In genomic region chr6:150263765-150264415, GRCh38 we compare ENCODE assay signal across 21 cellular contexts.
DNase-seq lines count a peak whose midpoint lies in the region; ATAC-seq and TF ChIP-seq lines count a peak whose summit lies in the region.
"Had no signal": no experiment of that assay in that cellular context is flagged by ENCODE, and none has a peak within 500 bp of the region (broad histone marks: within the 10 kb centered on the region; RNA-seq: fewer than 3 reads in every experiment).

No MANE protein-coding gene starts in this region.

- no peaks in the 10 kb centered on the region for H3K4me1 ChIP-seq in CD4-positive, CD25-positive, alpha-beta regulatory T cell (ENCODE audit: control insufficient read depth, insufficient read depth, low read length, poor library complexity, severe bottlenecking)
- H3K4me1 ChIP-seq in CD8-positive, alpha-beta T cell (ENCODE audit: insufficient read depth, low read length): no peaks in the 10 kb centered on the region
- H3K4me1 ChIP-seq: pancreas, tibial nerve had no signal

- peak overlapping the region in 1 of 3 donors; percentile 43 for H3K27ac Mint-ChIP-seq in CD4-positive, CD25-positive, alpha-beta regulatory T cell
- peak overlapping the region; percentile 66 for H3K27ac Mint-ChIP-seq in CD8-positive, alpha-beta T cell
- peak overlapping the region in 1 of 2 donors; percentile 78 for H3K27ac Mint-ChIP-seq in effector memory CD8-positive, alpha-beta T cell
- H3K27ac Mint-ChIP-seq: H9 had no signal

- peak in 2 of 3 donors; percentile 3 to 52 for DNase-seq in CD4-positive, CD25-positive, alpha-beta regulatory T cell
- DNase-seq in CD8-positive, alpha-beta T cell: peak in 5 of 7 experiments; percentile 2 to 53 (median 5)
- peak; percentile 30 for DNase-seq in activated effector memory CD4-positive, alpha-beta T cell treated with Interleukin-2 at 50 U/mL for 16 hours
- DNase-seq in effector memory CD8-positive, alpha-beta T cell: peak; percentile 10 to 41 (median 18)
- DNase-seq in SKM-1 (lab: John Stamatoyannopoulos, UW; ENCODE audit: unreplicated experiment) (no peak), HK-2 (ENCODE audit: unreplicated experiment) (no peak), T1000 (lab: John Stamatoyannopoulos, UW) (no peak)
- DNase-seq: AML-193, cortex of kidney, foreskin melanocyte, H9, KG1, left lung, NCI-H1048, NCI-H2081, NCI-H524 treated with DMSO at 0.1 percent for 48 hours, pancreas, SIG-M5 had no signal

- no peaks in the 10 kb centered on the region for H3K27me3 ChIP-seq in CD4-positive, CD25-positive, alpha-beta regulatory T cell (ENCODE audit: control insufficient read depth, insufficient read depth, low read length)
- H3K27me3 ChIP-seq in CD8-positive, alpha-beta T cell (ENCODE audit: insufficient read depth, low read length): no peaks in the 10 kb centered on the region
- H3K27me3 ChIP-seq: left lung, pancreas, tibial nerve had no signal

- H3K36me3 ChIP-seq in CD4-positive, CD25-positive, alpha-beta regulatory T cell (ENCODE audit: control insufficient read depth, insufficient read depth, low read length): no peaks in the 10 kb centered on the region
- H3K36me3 ChIP-seq in CD8-positive, alpha-beta T cell (ENCODE audit: insufficient read depth, low read length): no peaks in the 10 kb centered on the region
- H3K36me3 ChIP-seq: left lung, pancreas, tibial nerve had no signal

- no peak overlapping the region for H3K4me3 ChIP-seq in CD4-positive, CD25-positive, alpha-beta regulatory T cell (ENCODE audit: low read depth, low read length)
- no peak overlapping the region for H3K4me3 ChIP-seq in CD8-positive, alpha-beta T cell (ENCODE audit: low read depth, low read length)
- H3K4me3 ChIP-seq: left lung, pancreas, tibial nerve had no signal

- peaks cover 11% of the 10 kb centered on the region for H3K27me3 Mint-ChIP-seq in CD4-positive, CD25-positive, alpha-beta regulatory T cell
- H3K27me3 Mint-ChIP-seq in CD8-positive, alpha-beta T cell (ENCODE audit: low read depth): no peaks in the 10 kb centered on the region
- peaks cover 0 to 3% of the 10 kb centered on the region in 2 donors for H3K27me3 Mint-ChIP-seq in effector memory CD8-positive, alpha-beta T cell

- POLR2A ChIA-PET in CD8-positive, alpha-beta T cell (lab: Charles Lee): interaction anchor here (0.9 kb wide), 1 partner anchor 47 kb away, joined by 3 read pairs; no protein-coding TSS in a partner anchor

- no peak for ATAC-seq in CD4-positive, CD25-positive, alpha-beta regulatory T cell (ENCODE audit: low read depth in 2 of 2)
- peak; percentile 36 for ATAC-seq in CD8-positive, alpha-beta T cell
- peak; percentile 75 for ATAC-seq in effector memory CD8-positive, alpha-beta T cell (replicated peaks)
- no peak for ATAC-seq in GM19324 (IDR thresholded peaks at IDR 0.05; ENCODE audit: low FRiP score, unreplicated experiment)
- ATAC-seq: left lung, pancreas had no signal

- CTCF ChIA-PET in CD8-positive, alpha-beta T cell (lab: Charles Lee): no interaction called here

- intact Hi-C loops in CD8-positive, alpha-beta T cell (cut with DNase I, micrococcal nuclease): loop anchor here in 1 of 2 experiments (1.0 kb wide), 1 partner anchor 47 kb away; no protein-coding TSS in a partner anchor

- no peak overlapping the region for H3K4me3 Mint-ChIP-seq in CD4-positive, CD25-positive, alpha-beta regulatory T cell
- no peak overlapping the region for H3K4me3 Mint-ChIP-seq in CD8-positive, alpha-beta T cell
- H3K4me3 Mint-ChIP-seq in effector memory CD8-positive, alpha-beta T cell: no peak overlapping the region
- H3K4me3 Mint-ChIP-seq: H9 had no signal

- TF ChIP-seq CTCF in CD8-positive, alpha-beta T cell (IDR thresholded peaks at IDR 0.05): no peak

- H3K36me3 Mint-ChIP-seq in CD4-positive, CD25-positive, alpha-beta regulatory T cell: no peaks in the 10 kb centered on the region
- no peaks in the 10 kb centered on the region for H3K36me3 Mint-ChIP-seq in CD8-positive, alpha-beta T cell
- H3K36me3 Mint-ChIP-seq in effector memory CD8-positive, alpha-beta T cell (ENCODE audit: insufficient read depth): no peaks in the 10 kb centered on the region

- no peaks in the 10 kb centered on the region for H3K4me1 Mint-ChIP-seq in CD4-positive, CD25-positive, alpha-beta regulatory T cell
- H3K4me1 Mint-ChIP-seq in CD8-positive, alpha-beta T cell (ENCODE audit: low read depth): peaks cover 10% of the 10 kb centered on the region
- H3K4me1 Mint-ChIP-seq in effector memory CD8-positive, alpha-beta T cell (ENCODE audit: low read depth in 2 of 2): peaks cover 6 to 14% of the 10 kb centered on the region in 2 donors

- peak overlapping the region; percentile 53 for H3K27ac ChIP-seq in CD4-positive, CD25-positive, alpha-beta regulatory T cell (ENCODE audit: insufficient read depth, low read length, poor library complexity, severe bottlenecking)
- peak overlapping the region; percentile 6 for H3K27ac ChIP-seq in CD8-positive, alpha-beta T cell (ENCODE audit: low read depth, low read length)
- H3K27ac ChIP-seq: epithelial cell of prostate, left lung, pancreas, tibial nerve had no signal

- H3K9me3 Mint-ChIP-seq in CD4-positive, CD25-positive, alpha-beta regulatory T cell: peaks cover 0 to 4% (median 0%) of the 10 kb centered on the region in 7 donors
- peaks cover 2% of the 10 kb centered on the region for H3K9me3 Mint-ChIP-seq in CD8-positive, alpha-beta T cell
- H3K9me3 Mint-ChIP-seq in effector memory CD8-positive, alpha-beta T cell: peaks cover 0 to 1% of the 10 kb centered on the region in 2 donors

- no peaks in the 10 kb centered on the region for H3K9me3 ChIP-seq in CD4-positive, CD25-positive, alpha-beta regulatory T cell (ENCODE audit: control insufficient read depth in 2 of 2, low read length in 2 of 2)
- no peaks in the 10 kb centered on the region for H3K9me3 ChIP-seq in CD8-positive, alpha-beta T cell (ENCODE audit: low read length)
- H3K9me3 ChIP-seq: left lung, pancreas, tibial nerve had no signal

Comparison
In these comparisons a context has a peak if more than half of its experiments do, and no peak if none do; other contexts are left out.
1. ATAC-seq: peak in CD8-positive, alpha-beta T cell (single experiment) and effector memory CD8-positive, alpha-beta T cell (single experiment); none in CD4-positive, CD25-positive, alpha-beta regulatory T cell (0 of 2) and GM19324 (single experiment).
2. DNase-seq: peak in CD4-positive, CD25-positive, alpha-beta regulatory T cell (2 of 3), CD8-positive, alpha-beta T cell (5 of 7), activated effector memory CD4-positive, alpha-beta T cell treated with Interleukin-2 at 50 U/mL for 16 hours (single experiment) and effector memory CD8-positive, alpha-beta T cell (3 of 3); none in SKM-1 (single experiment), HK-2 (single experiment) and T1000 (single experiment).